In genomic region chr3:130743354-130743753, GRCh38 we compare ENCODE assay signal across 16 cellular contexts. TPM values are rescaled to one million over a fixed set of nuclear protein-coding genes. Genes with fewer than 3 reads are reported as not detected.
DNase-seq lines count a peak whose midpoint lies in the region; ATAC-seq and TF ChIP-seq lines count a peak whose summit lies in the region.
"Had no signal": no experiment of that assay in that cellular context is flagged by ENCODE, and none has a peak within 500 bp of the region (broad histone marks: within the 10 kb centered on the region; RNA-seq: fewer than 3 reads in every experiment).

No MANE protein-coding gene starts in this region.

- intact Hi-C loops in CD8-positive, alpha-beta T cell (cut with DNase I, micrococcal nuclease), result loop anchor here (5.0 to 10.0 kb wide), 4 partner anchors 284 to 1981 kb away; partner anchors contain the start of genes ASTE1 (in 1 of the 2), DNAJC13 (in 1 of the 2), NEK11 (in 1 of the 2) and NPHP3 (in 1 of the 2)

- peaks cover 6 to 19% of the 10 kb centered on the region in 2 experiments for H3K36me3 ChIP-seq in SK-N-SH (replicated peaks in 1 of 2; ENCODE audit: control insufficient read depth in 1 of 2, insufficient read depth in 2 of 2, low read length in 1 of 2)
- H3K36me3 ChIP-seq in CD8-positive, alpha-beta T cell (ENCODE audit: insufficient read depth, low read length), result no peaks in the 10 kb centered on the region
- H3K36me3 ChIP-seq: thyroid gland had no signal

- H3K9me3 Mint-ChIP-seq in CD8-positive, alpha-beta T cell, result no peaks in the 10 kb centered on the region
- H3K9me3 Mint-ChIP-seq in activated T-helper 17 cell treated with anti-CD3 and anti-CD28 coated beads, Interleukin-2, amount 50 U/mL, for 72 hours, result no peaks in the 10 kb centered on the region
- no peaks in the 10 kb centered on the region for H3K9me3 Mint-ChIP-seq in memory B cell

- H3K4me3 ChIP-seq in SK-N-SH (ENCODE audit: low read depth in 2 of 2, low read length in 1 of 2), result no peak overlapping the region
- H3K4me3 ChIP-seq in CD8-positive, alpha-beta T cell (ENCODE audit: low read depth, low read length), result no peak overlapping the region
- H3K4me3 ChIP-seq: lung, thyroid gland had no signal

- TF ChIP-seq EP300 in SK-N-SH (IDR thresholded peaks at IDR 0.05; ENCODE audit: borderline replicate concordance in 1 of 2, low read depth in 1 of 2, low read length in 1 of 2), result no peak

- H3K9ac ChIP-seq in SK-N-SH, result no peak overlapping the region

- H3K27me3 Mint-ChIP-seq in CD8-positive, alpha-beta T cell (ENCODE audit: low read depth), result no peaks in the 10 kb centered on the region
- H3K27me3 Mint-ChIP-seq in activated T-helper 17 cell treated with anti-CD3 and anti-CD28 coated beads, Interleukin-2, amount 50 U/mL, for 72 hours, result no peaks in the 10 kb centered on the region
- H3K27me3 Mint-ChIP-seq in memory B cell, result no peaks in the 10 kb centered on the region

- 90% methylated on average over 2 of the region's 2 CpGs for WGBS in SK-N-SH (ENCODE audit: low lambda C conversion rate)

- TF ChIP-seq CTCF in SK-N-SH (IDR thresholded peaks at IDR 0.05), result no peak
- TF ChIP-seq CTCF in CD8-positive, alpha-beta T cell (IDR thresholded peaks at IDR 0.05), result no peak

- peaks cover 60% of the 10 kb centered on the region for H3K36me3 Mint-ChIP-seq in CD8-positive, alpha-beta T cell
- H3K36me3 Mint-ChIP-seq in activated T-helper 17 cell treated with anti-CD3 and anti-CD28 coated beads, Interleukin-2, amount 50 U/mL, for 72 hours (ENCODE audit: low read depth), result peaks cover 59% of the 10 kb centered on the region
- peaks cover 19% of the 10 kb centered on the region for H3K36me3 Mint-ChIP-seq in memory B cell

- peak overlapping the region; percentile 1 for H3K27ac Mint-ChIP-seq in CD8-positive, alpha-beta T cell
- H3K27ac Mint-ChIP-seq in activated T-helper 17 cell treated with anti-CD3 and anti-CD28 coated beads, Interleukin-2, amount 50 U/mL, for 72 hours, result peak overlapping the region; percentile 32
- peak overlapping the region; percentile 68 for H3K27ac Mint-ChIP-seq in memory B cell

- POLR2A ChIA-PET in SK-N-SH (lab: Yijun Ruan, JAX), result no interaction called here
- POLR2A ChIA-PET in CD8-positive, alpha-beta T cell (lab: Charles Lee), result interaction anchor here (0.6 kb wide), 1 partner anchor 51 kb away, joined by 4 read pairs; no protein-coding TSS in a partner anchor

- TF ChIP-seq RAD21 in SK-N-SH (IDR thresholded peaks at IDR 0.05; ENCODE audit: low read length), result no peak

- H2AFZ ChIP-seq in SK-N-SH (ENCODE audit: low read depth), result no peak overlapping the region

- peaks cover 5% of the 10 kb centered on the region for H3F3A ChIP-seq in SK-N-SH (replicated peaks; ENCODE audit: insufficient read depth)

- ATAC-seq in SK-N-SH treated with all-trans-retinoic acid at 6 μM for 48 hours, result no peak
- no peak for ATAC-seq in CD8-positive, alpha-beta T cell
- ATAC-seq in activated T-helper 17 cell treated with anti-CD3 and anti-CD28 coated beads, Interleukin-2, amount 50 U/mL, for 72 hours (replicated peaks), result no peak
- no peak for ATAC-seq in memory B cell (ENCODE audit: low read depth)
- ATAC-seq: activated CD4-positive, CD25-positive, alpha-beta regulatory T cell treated with anti-CD3 and anti-CD28 coated beads, Interleukin-2, amount 50 U/mL, for 24 hours; right cardiac atrium had no signal

- H3K9me3 ChIP-seq in SK-N-SH, result no peaks in the 10 kb centered on the region
- no peaks in the 10 kb centered on the region for H3K9me3 ChIP-seq in CD8-positive, alpha-beta T cell (ENCODE audit: low read length)
- H3K9me3 ChIP-seq: thyroid gland had no signal

- no peak overlapping the region for H3K27ac ChIP-seq in SK-N-SH (ENCODE audit: low read depth in 2 of 2, low read length in 1 of 2)
- no peak overlapping the region for H3K27ac ChIP-seq in CD8-positive, alpha-beta T cell (ENCODE audit: low read depth, low read length)
- H3K27ac ChIP-seq: 22Rv1, RWPE1 had no signal

- no peaks in the 10 kb centered on the region for H3K9me2 ChIP-seq in SK-N-SH

- no peaks in the 10 kb centered on the region for H3K27me3 ChIP-seq in SK-N-SH (ENCODE audit: insufficient read depth)
- H3K27me3 ChIP-seq in CD8-positive, alpha-beta T cell (ENCODE audit: insufficient read depth, low read length), result no peaks in the 10 kb centered on the region
- H3K27me3 ChIP-seq: thyroid gland had no signal

- DNase-seq in SK-N-SH, result no peak
- DNase-seq in CD8-positive, alpha-beta T cell, result no peak
- DNase-seq in memory B cell (ENCODE audit: low spot score in 2 of 2), result no peak
- DNase-seq in HuH-7.5 (ENCODE audit: low spot score), result no peak
- DNase-seq in KBM-7, result no peak
- no peak for DNase-seq in NCI-H226
- DNase-seq: amniotic stem cell, H7, right cardiac atrium, thyroid gland had no signal

- peak overlapping the region; percentile 13 for H3K4me3 Mint-ChIP-seq in CD8-positive, alpha-beta T cell
- H3K4me3 Mint-ChIP-seq in activated T-helper 17 cell treated with anti-CD3 and anti-CD28 coated beads, Interleukin-2, amount 50 U/mL, for 72 hours, result no peak overlapping the region
- peak overlapping the region; percentile 61 for H3K4me3 Mint-ChIP-seq in memory B cell

- peaks cover 75% of the 10 kb centered on the region for H3K4me1 Mint-ChIP-seq in CD8-positive, alpha-beta T cell (ENCODE audit: low read depth)
- H3K4me1 Mint-ChIP-seq in activated T-helper 17 cell treated with anti-CD3 and anti-CD28 coated beads, Interleukin-2, amount 50 U/mL, for 72 hours, result peaks cover 29% of the 10 kb centered on the region
- peaks cover 33% of the 10 kb centered on the region for H3K4me1 Mint-ChIP-seq in memory B cell

- in situ Hi-C loops in KBM-7 (cut with MboI; ENCODE audit: low pct_unique_long_range_greater_than_20kb, low sequenced_read_pairs), result no loop called here

- CTCF ChIA-PET in SK-N-SH (lab: Yijun Ruan, JAX), result interaction anchor here (0.7 to 2.0 kb wide), 2 partner anchors 9 to 150 kb away, joined by 4 to 8 read pairs; partner anchors contain the start of gene ATP2C1
- CTCF ChIA-PET in CD8-positive, alpha-beta T cell (lab: Charles Lee), result no interaction called here

- H3K4me2 ChIP-seq in SK-N-SH, result 0 out of 2 replicates have a peak overlapping the region, but pooled peaks have one; percentile 45

- H4K20me1 ChIP-seq in SK-N-SH (ENCODE audit: insufficient read depth), result no peaks in the 10 kb centered on the region

- peaks cover 11 to 19% of the 10 kb centered on the region in 2 experiments; a peak in 3 of 4 replicates for H3K4me1 ChIP-seq in SK-N-SH (ENCODE audit: control insufficient read depth in 1 of 2, insufficient read depth in 2 of 2, low read depth in 1 of 2, low read length in 1 of 2)
- peaks cover 35% of the 10 kb centered on the region for H3K4me1 ChIP-seq in CD8-positive, alpha-beta T cell (ENCODE audit: insufficient read depth, low read length)

- H3K79me2 ChIP-seq in SK-N-SH (ENCODE audit: insufficient read depth), result peaks cover 83% of the 10 kb centered on the region

TF ChIP-seq in SK-N-SH, 30 proteins besides CTCF, POLR2A, EP300 and RAD21 (continues in another document):
- no peak for TF ChIP-seq PBX3 (IDR thresholded peaks at IDR 0.05)
- TF ChIP-seq SIN3A (IDR thresholded peaks at IDR 0.05; ENCODE audit: borderline replicate concordance, low read depth, low read length), result no peak
- TF ChIP-seq, protein P1, sequence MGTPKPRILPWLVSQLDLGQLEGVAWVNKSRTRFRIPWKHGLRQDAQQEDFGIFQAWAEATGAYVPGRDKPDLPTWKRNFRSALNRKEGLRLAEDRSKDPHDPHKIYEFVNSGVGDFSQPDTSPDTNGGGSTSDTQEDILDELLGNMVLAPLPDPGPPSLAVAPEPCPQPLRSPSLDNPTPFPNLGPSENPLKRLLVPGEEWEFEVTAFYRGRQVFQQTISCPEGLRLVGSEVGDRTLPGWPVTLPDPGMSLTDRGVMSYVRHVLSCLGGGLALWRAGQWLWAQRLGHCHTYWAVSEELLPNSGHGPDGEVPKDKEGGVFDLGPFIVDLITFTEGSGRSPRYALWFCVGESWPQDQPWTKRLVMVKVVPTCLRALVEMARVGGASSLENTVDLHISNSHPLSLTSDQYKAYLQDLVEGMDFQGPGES (IDR thresholded peaks at IDR 0.05; ENCODE audit: low read depth, low read length), result no peak
- no peak for TF ChIP-seq TCF12 (IDR thresholded peaks at IDR 0.05)

TF ChIP-seq in SK-N-SH treated with all-trans-retinoic acid at 6 μM for 48 hours, 23 proteins besides CTCF, POLR2A, EP300 and RAD21 (continues in another document):
- TF ChIP-seq, protein P2, sequence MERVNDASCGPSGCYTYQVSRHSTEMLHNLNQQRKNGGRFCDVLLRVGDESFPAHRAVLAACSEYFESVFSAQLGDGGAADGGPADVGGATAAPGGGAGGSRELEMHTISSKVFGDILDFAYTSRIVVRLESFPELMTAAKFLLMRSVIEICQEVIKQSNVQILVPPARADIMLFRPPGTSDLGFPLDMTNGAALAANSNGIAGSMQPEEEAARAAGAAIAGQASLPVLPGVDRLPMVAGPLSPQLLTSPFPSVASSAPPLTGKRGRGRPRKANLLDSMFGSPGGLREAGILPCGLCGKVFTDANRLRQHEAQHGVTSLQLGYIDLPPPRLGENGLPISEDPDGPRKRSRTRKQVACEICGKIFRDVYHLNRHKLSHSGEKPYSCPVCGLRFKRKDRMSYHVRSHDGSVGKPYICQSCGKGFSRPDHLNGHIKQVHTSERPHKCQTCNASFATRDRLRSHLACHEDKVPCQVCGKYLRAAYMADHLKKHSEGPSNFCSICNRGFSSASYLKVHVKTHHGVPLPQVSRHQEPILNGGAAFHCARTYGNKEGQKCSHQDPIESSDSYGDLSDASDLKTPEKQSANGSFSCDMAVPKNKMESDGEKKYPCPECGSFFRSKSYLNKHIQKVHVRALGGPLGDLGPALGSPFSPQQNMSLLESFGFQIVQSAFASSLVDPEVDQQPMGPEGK (CRISPR knock-in tag; IDR thresholded peaks at IDR 0.05; ENCODE audit: borderline replicate concordance), result no peak
- no peak for TF ChIP-seq TCF4 (CRISPR knock-in tag; IDR thresholded peaks at IDR 0.05; ENCODE audit: borderline replicate concordance)
- no peak for TF ChIP-seq TOX (CRISPR knock-in tag; IDR thresholded peaks at IDR 0.05; ENCODE audit: borderline replicate concordance)
- no peak for TF ChIP-seq ARNTL (CRISPR knock-in tag; IDR thresholded peaks at IDR 0.05; ENCODE audit: borderline replicate concordance, low read depth)
- TF ChIP-seq CSDC2 (CRISPR knock-in tag; IDR thresholded peaks at IDR 0.05), result no peak

RNA-seq across cellular contexts. Expression of gene PIK3R4, which starts 3.3 kb away (rescaled TPM):
- polyA plus RNA-seq in SK-N-SH (2012; rRNA removed), result 27.2 and 27.9 TPM in 2 replicates
- polyA plus RNA-seq in SK-N-SH (2012; cell fraction: cytosol; rRNA removed), result 22.1 and 25.3 TPM in 2 replicates
- polyA plus RNA-seq in SK-N-SH (2012; cell fraction: nucleus; rRNA removed), result 30.6 and 53.1 TPM in 2 replicates
- total RNA-seq in CD8-positive, alpha-beta T cell, result 10 to 100 TPM; 12.1 to 14.8 TPM
- total RNA-seq in activated T-helper 17 cell treated with anti-CD3 and anti-CD28 coated beads, Interleukin-2, amount 50 U/mL, for 72 hours, result 10 to 100 TPM; 17.4 to 23.9 TPM

Comparison
In these comparisons a context has a peak if more than half of its experiments do, and no peak if none do; other contexts are left out.
1. H3K27ac Mint-ChIP-seq: peak in every context shown above with its lines; median percentile 68 in memory B cell; 32 in activated T-helper 17 cell treated with anti-CD3 and anti-CD28 coated beads, Interleukin-2, amount 50 U/mL, for 72 hours; 1 in CD8-positive, alpha-beta T cell.